Comparison of ENCODE assay signal across 8 cellular contexts in genomic region chr11:13140028-13140870, GRCh38.
DNase-seq lines count a peak whose midpoint lies in the region; ATAC-seq and TF ChIP-seq lines count a peak whose summit lies in the region.

No MANE protein-coding gene starts in this region.

- H3K9ac ChIP-seq in IMR-90 (ENCODE audit: low read depth, low read length), result no peak overlapping the region

- no peak overlapping the region for H3K4me2 ChIP-seq in IMR-90 (ENCODE audit: low read depth, low read length)

- H3K79me1 ChIP-seq in IMR-90 (ENCODE audit: low read depth in 1 of 2, low read length in 2 of 2), result no peaks in the 10 kb centered on the region

- ATAC-seq in GM21447 (IDR thresholded peaks at IDR 0.05; ENCODE audit: unreplicated experiment), result peak; percentile 93
- peak; percentile 41; the same call in 1 of the 2 replicates for ATAC-seq in IMR-90 (ENCODE audit: low read depth)
- no peak for ATAC-seq in HG03520 (IDR thresholded peaks at IDR 0.05; ENCODE audit: unreplicated experiment)

- POLR2A ChIA-PET in IMR-90 (lab: Charles Lee; ENCODE audit: unreplicated experiment), result no interaction called here

- no peak overlapping the region for H3K18ac ChIP-seq in IMR-90 (ENCODE audit: low read depth, low read length)

- no peak overlapping the region for H2BK120ac ChIP-seq in IMR-90 (ENCODE audit: low read depth, low read length)

- H2BK15ac ChIP-seq in IMR-90 (ENCODE audit: low read depth, low read length), result no peak overlapping the region

- no peak overlapping the region for H3K56ac ChIP-seq in IMR-90 (ENCODE audit: extremely low read depth, insufficient read depth, low read length)

- peak overlapping the region; percentile 6 for H2AFZ ChIP-seq in IMR-90 (replicated peaks; ENCODE audit: low read length, poor library complexity)

- H3K9me1 ChIP-seq in IMR-90 (ENCODE audit: insufficient read depth, low read length), result peaks cover 12% of the 10 kb centered on the region

- no peak for TF ChIP-seq CTCF in IMR-90 (conservative IDR thresholded peaks at IDR 0.05; ENCODE audit: low read depth, low read length)
- no peak for TF ChIP-seq CTCF in epithelial cell of esophagus (IDR thresholded peaks at IDR 0.05; ENCODE audit: insufficient read depth, low read depth, low read length, missing control alignments)

- H3K14ac ChIP-seq in IMR-90 (replicated peaks; ENCODE audit: low read depth, low read length), result no peak overlapping the region

- no peak overlapping the region for H3K27ac ChIP-seq in IMR-90 (ENCODE audit: insufficient read depth, low read length)

- H2BK20ac ChIP-seq in IMR-90 (ENCODE audit: low read depth, low read length), result no peak overlapping the region

- WGBS in IMR-90 (ENCODE audit: extremely low coverage in 2 of 2, insufficient read length in 1 of 2), 2 experiments, result 40% methylated on average over 1 of the region's 7 CpGs; no CpG with 5 or more reads in 1 of the 2 experiments

- BruUV-seq in IMR-90 (replicated peaks; lab: Mats Ljungman, UMichigan), result no TSS peak

- H3K9me3 ChIP-seq in IMR-90 (ENCODE audit: control insufficient read depth, insufficient read depth, low read length), result no peaks in the 10 kb centered on the region

- 0 out of 2 replicates have a peak overlapping the region, but pooled peaks have one; percentile 27 for H3K4ac ChIP-seq in IMR-90 (ENCODE audit: low read depth, low read length)

- no peak overlapping the region for H2AK9ac ChIP-seq in IMR-90 (replicated peaks; ENCODE audit: low read depth, low read length, poor library complexity)

- H2AK5ac ChIP-seq in IMR-90 (ENCODE audit: low read depth, low read length), result 0 out of 2 replicates have a peak overlapping the region, but pooled peaks have one; percentile 20

- H4K20me1 ChIP-seq in IMR-90 (ENCODE audit: insufficient read depth, low read length), result no peaks in the 10 kb centered on the region

- H3K4me1 ChIP-seq in IMR-90 (ENCODE audit: control insufficient read depth, insufficient read depth, low read length), result peaks cover 11% of the 10 kb centered on the region

- H3K27me3 ChIP-seq in IMR-90 (ENCODE audit: control insufficient read depth, insufficient read depth, low read length) (peaks cover 5% of the 10 kb centered on the region), H7 (ENCODE audit: control insufficient read depth, insufficient read depth, low read length) (no peaks in the 10 kb centered on the region)

- no peak overlapping the region for H3K4me3 ChIP-seq in IMR-90 (ENCODE audit: insufficient read depth, low read depth, low read length)
- no peak overlapping the region for H3K4me3 ChIP-seq in epithelial cell of esophagus (ENCODE audit: low read length)
- H3K4me3 ChIP-seq in H7 (ENCODE audit: insufficient read depth, low read depth, low read length), result no peak overlapping the region

- H3K23ac ChIP-seq in IMR-90 (ENCODE audit: low read depth, low read length), result no peak overlapping the region

- dilution Hi-C loops in IMR-90 (cut with HindIII; ENCODE audit: low sequenced_read_pairs, unreplicated experiment), result no loop called here

- no peak overlapping the region for H4K91ac ChIP-seq in IMR-90 (ENCODE audit: insufficient read depth, low read depth, low read length)

- no peak overlapping the region for H4K5ac ChIP-seq in IMR-90 (ENCODE audit: low read depth, low read length)

- TF ChIP-seq RAD21 in IMR-90 (IDR thresholded peaks at IDR 0.05; ENCODE audit: low read length), result no peak

- in situ Hi-C loops in IMR-90 (cut with MboI; ENCODE audit: low sequenced_read_pairs), result loop anchor here (25.0 kb wide), 1 partner anchor 828 kb away; no protein-coding TSS in a partner anchor

- CTCF ChIA-PET in IMR-90 (lab: Yijun Ruan, JAX), result no interaction called here

- DNase-seq in COLO829 (ENCODE audit: low spot score) (peak; percentile 49), IMR-90 (peak; percentile 26), epithelial cell of esophagus (ENCODE audit: low read depth) (peak; percentile 47), superior temporal gyrus (ENCODE audit: extremely low spot score) (no peak), H7 (no peak)
- DNase-seq in activated naive CD4-positive, alpha-beta T cell treated with Interleukin-2 at 50 U/mL for 16 hours, result no peak

- no peak overlapping the region for H4K8ac ChIP-seq in IMR-90 (ENCODE audit: low read depth in 2 of 2, low read length in 2 of 2)

- no peak overlapping the region for H2BK5ac ChIP-seq in IMR-90 (ENCODE audit: low read depth, low read length, poor library complexity, severe bottlenecking)

- no peak for TF ChIP-seq POLR2A in IMR-90 (IDR thresholded peaks at IDR 0.05; ENCODE audit: low read depth, low read length)

- intact Hi-C loops in IMR-90 (cut with micrococcal nuclease), result no loop called here

- H3K36me3 ChIP-seq in IMR-90 (ENCODE audit: control insufficient read depth, insufficient read depth, low read length), result no peaks in the 10 kb centered on the region
- no peaks in the 10 kb centered on the region for H3K36me3 ChIP-seq in H7 (replicated peaks; ENCODE audit: control insufficient read depth, insufficient read depth, low read length)

TF ChIP-seq in IMR-90, 13 proteins besides CTCF, POLR2A, EP300 and RAD21:
- TF ChIP-seq CHD1 (IDR thresholded peaks at IDR 0.05; ENCODE audit: low read depth, low read length) (no peak), BHLHE40 (IDR thresholded peaks at IDR 0.05; ENCODE audit: low read depth, low read length) (peak; percentile 80)

Comparison
In these comparisons a context has a peak if more than half of its experiments do, and no peak if none do; other contexts are left out.
1. DNase-seq: peak in COLO829 (single experiment), IMR-90 (single experiment) and epithelial cell of esophagus (single experiment); none in superior temporal gyrus (single experiment), H7 (single experiment) and activated naive CD4-positive, alpha-beta T cell treated with Interleukin-2 at 50 U/mL for 16 hours (single experiment).